ENCODE assay signal across 18 cellular contexts in genomic region chr7:69622014-69622818, GRCh38.
"Had no signal": no experiment of that assay in that cellular context is flagged by ENCODE, and none has a peak within 500 bp of the region (broad histone marks: within the 10 kb centered on the region; RNA-seq: fewer than 3 reads in every experiment).

No MANE protein-coding gene starts in this region.

- H3K27ac ChIP-seq: body of pancreas, esophagus muscularis mucosa, thyroid gland had no signal

- H3K27me3 ChIP-seq: body of pancreas, esophagus muscularis mucosa, thyroid gland had no signal

- DNase-seq: activated CD4-positive, alpha-beta T cell treated with anti-CD3 and anti-CD28 coated beads, Interleukin-2, amount 10 ng/mL, durations not matched to agents 7 days and 5 days; activated CD4-positive, CD25-positive, alpha-beta regulatory T cell; activated CD8-positive, alpha-beta memory T cell treated with anti-CD3 and anti-CD28 coated beads, Interleukin-2, amount 50 U/mL, for 48 hours; activated gamma-delta T cell treated with Interleukin-2 at 50 U/mL for 16 hours; activated naive CD8-positive, alpha-beta T cell treated with anti-CD3 and anti-CD28 coated beads for 36 hours; amygdala; caudate nucleus; kidney glomerular epithelial cell; left ventricle myocardium superior; natural killer cell; nucleus accumbens; posterior cingulate gyrus; retina; thyroid gland had no signal

- ATAC-seq: left ventricle myocardium superior, natural killer cell had no signal

- H3K36me3 ChIP-seq: esophagus muscularis mucosa, thyroid gland had no signal

- H3K4me3 ChIP-seq: body of pancreas, esophagus muscularis mucosa, thyroid gland had no signal

- H3K9me3 ChIP-seq: body of pancreas, esophagus muscularis mucosa, thyroid gland had no signal

- H3K9me3 Mint-ChIP-seq: activated CD4-positive, alpha-beta T cell treated with anti-CD3 and anti-CD28 coated beads, Interleukin-2, amount 10 ng/mL, durations not matched to agents 7 days and 5 days; activated naive CD8-positive, alpha-beta T cell treated with anti-CD3 and anti-CD28 coated beads for 36 hours; memory B cell; natural killer cell; stimulated activated effector memory CD8-positive, alpha-beta T cell treated with anti-CD3 and anti-CD28 coated beads, Interleukin-12 subunit alpha, Interleukin-12 subunit beta, amount 100 ng/mL, for 72 hours had no signal

- H3K36me3 Mint-ChIP-seq: activated naive CD8-positive, alpha-beta T cell treated with anti-CD3 and anti-CD28 coated beads for 36 hours; memory B cell; natural killer cell; stimulated activated effector memory CD8-positive, alpha-beta T cell treated with anti-CD3 and anti-CD28 coated beads, Interleukin-12 subunit alpha, Interleukin-12 subunit beta, amount 100 ng/mL, for 72 hours had no signal

- H3K4me1 Mint-ChIP-seq: activated CD4-positive, alpha-beta T cell treated with anti-CD3 and anti-CD28 coated beads, Interleukin-2, amount 10 ng/mL, durations not matched to agents 7 days and 5 days had no signal

- H3K4me3 Mint-ChIP-seq: activated CD4-positive, alpha-beta T cell treated with anti-CD3 and anti-CD28 coated beads, Interleukin-2, amount 10 ng/mL, durations not matched to agents 7 days and 5 days; activated naive CD8-positive, alpha-beta T cell treated with anti-CD3 and anti-CD28 coated beads for 36 hours; memory B cell; natural killer cell; stimulated activated effector memory CD8-positive, alpha-beta T cell treated with anti-CD3 and anti-CD28 coated beads, Interleukin-12 subunit alpha, Interleukin-12 subunit beta, amount 100 ng/mL, for 72 hours had no signal

- H3K27ac Mint-ChIP-seq: activated CD4-positive, alpha-beta T cell treated with anti-CD3 and anti-CD28 coated beads, Interleukin-2, amount 10 ng/mL, durations not matched to agents 7 days and 5 days; activated naive CD8-positive, alpha-beta T cell treated with anti-CD3 and anti-CD28 coated beads for 36 hours; memory B cell; natural killer cell; stimulated activated effector memory CD8-positive, alpha-beta T cell treated with anti-CD3 and anti-CD28 coated beads, Interleukin-12 subunit alpha, Interleukin-12 subunit beta, amount 100 ng/mL, for 72 hours had no signal

- H3K4me1 ChIP-seq: body of pancreas, thyroid gland had no signal
